ENCODE assay signal across 8 cellular contexts in genomic region chr5:53482717-53483638, GRCh38. TPM values are rescaled to one million over a fixed set of nuclear protein-coding genes. Genes with fewer than 3 reads are reported as not detected.
DNase-seq lines count a peak whose midpoint lies in the region; ATAC-seq and TF ChIP-seq lines count a peak whose summit lies in the region.

No MANE protein-coding gene starts in this region.

- H3K4me1 ChIP-seq in DOHH2 (ENCODE audit: control insufficient read depth, low read length) (peaks cover 13% of the 10 kb centered on the region), HUES48 (ENCODE audit: control insufficient read depth, insufficient read depth, low read length) (peaks cover 14% of the 10 kb centered on the region), ovary (ENCODE audit: insufficient read depth) (peaks cover 2% of the 10 kb centered on the region)

- peak overlapping the region; percentile 90 for H3K4me3 Mint-ChIP-seq in activated T-helper 17 cell treated with anti-CD3 and anti-CD28 coated beads, Interleukin-2, amount 50 U/mL, for 72 hours

- H3K27me3 ChIP-seq in DOHH2 (ENCODE audit: control insufficient read depth, low read length), result peaks cover 58% of the 10 kb centered on the region
- peaks cover 12% of the 10 kb centered on the region for H3K27me3 ChIP-seq in HUES48 (ENCODE audit: control insufficient read depth, insufficient read depth, low read length)
- H3K27me3 ChIP-seq in ovary, result no peaks in the 10 kb centered on the region

- H3K4me3 ChIP-seq in DOHH2 (ENCODE audit: low read length) (peak overlapping the region; percentile 44), HUES48 (ENCODE audit: low read depth, low read length) (peak overlapping the region; percentile 78), ovary (peak overlapping the region; percentile 52)

- no peaks in the 10 kb centered on the region for H3K79me2 ChIP-seq in DOHH2 (ENCODE audit: control insufficient read depth, low read length)

- H3K36me3 Mint-ChIP-seq in activated T-helper 17 cell treated with anti-CD3 and anti-CD28 coated beads, Interleukin-2, amount 50 U/mL, for 72 hours (ENCODE audit: low read depth), result peaks cover 7% of the 10 kb centered on the region

- TF ChIP-seq POLR2A in ovary (IDR thresholded peaks at IDR 0.05), result no peak

- H3K9ac ChIP-seq in HUES48 (ENCODE audit: low read depth, low read length), result no peak overlapping the region; the same call in 1 of the 2 replicates

- no peak overlapping the region for H3K27ac ChIP-seq in DOHH2 (ENCODE audit: low read depth, low read length)
- H3K27ac ChIP-seq in HUES48 (ENCODE audit: low read depth, low read length), result peak overlapping the region; percentile 63
- H3K27ac ChIP-seq in ovary, result no peak overlapping the region

- intact Hi-C loops in Right ventricle myocardium superior (cut with DNase I) (loop anchor here (5.0 kb wide), 1 partner anchor 389 kb away; no protein-coding TSS in a partner anchor), ovary (cut with DNase I) (loop anchor here in 3 of 4 donors (5.0 to 10.0 kb wide), 4 partner anchors 82 to 739 kb away; partner anchors contain the start of gene NDUFS4 (in 1 of the 3))

- 29 to 34% (median 32%) methylated on average over 35 of the region's 35 CpGs for WGBS in ovary, 3 donors

- peak overlapping the region; percentile 77 for H3K27ac Mint-ChIP-seq in activated T-helper 17 cell treated with anti-CD3 and anti-CD28 coated beads, Interleukin-2, amount 50 U/mL, for 72 hours

- no peaks in the 10 kb centered on the region for H3F3A ChIP-seq in DOHH2 (ENCODE audit: control insufficient read depth, insufficient read depth)

- H4K20me1 ChIP-seq in DOHH2 (ENCODE audit: control insufficient read depth, insufficient read depth, low read depth, low read length), result no peaks in the 10 kb centered on the region

- TF ChIP-seq CTCF in DOHH2 (IDR thresholded peaks at IDR 0.05; ENCODE audit: low read depth, low read length, poor library complexity, severe bottlenecking), result peak; percentile 14
- no peak for TF ChIP-seq CTCF in ovary (IDR thresholded peaks at IDR 0.05)

- H3K9me2 ChIP-seq in DOHH2 (replicated peaks; ENCODE audit: control insufficient read depth, low read length), result no peaks in the 10 kb centered on the region

- no peak for TF ChIP-seq EP300 in ovary (IDR thresholded peaks at IDR 0.05)

- ATAC-seq in activated T-helper 17 cell treated with anti-CD3 and anti-CD28 coated beads, Interleukin-2, amount 50 U/mL, for 72 hours (replicated peaks), result peak; percentile 22
- ATAC-seq in Right ventricle myocardium superior (ENCODE audit: poor library complexity) (peak; percentile 31), HG02759 (IDR thresholded peaks at IDR 0.05; ENCODE audit: unreplicated experiment) (no peak), HG03280 (IDR thresholded peaks at IDR 0.05; ENCODE audit: unreplicated experiment) (no peak)

- no peaks in the 10 kb centered on the region for H3K36me3 ChIP-seq in DOHH2 (ENCODE audit: control insufficient read depth, low read length)
- peaks cover 40% of the 10 kb centered on the region for H3K36me3 ChIP-seq in HUES48 (ENCODE audit: control insufficient read depth, insufficient read depth, low read length)
- no peaks in the 10 kb centered on the region for H3K36me3 ChIP-seq in ovary

- H3K9me3 Mint-ChIP-seq in activated T-helper 17 cell treated with anti-CD3 and anti-CD28 coated beads, Interleukin-2, amount 50 U/mL, for 72 hours, result no peaks in the 10 kb centered on the region

- peaks cover 43% of the 10 kb centered on the region for H3K27me3 Mint-ChIP-seq in activated T-helper 17 cell treated with anti-CD3 and anti-CD28 coated beads, Interleukin-2, amount 50 U/mL, for 72 hours

- peak overlapping the region; percentile 48 for H3K4me2 ChIP-seq in DOHH2 (ENCODE audit: low read length)

- peak; percentile 67 for DNase-seq in Right ventricle myocardium superior
- peak in 4 of 5 donors; percentile 32 to 45 (median 39) for DNase-seq in ovary
- no peak for DNase-seq in T1000 (lab: John Stamatoyannopoulos, UW)

- peaks cover 18% of the 10 kb centered on the region for H3K4me1 Mint-ChIP-seq in activated T-helper 17 cell treated with anti-CD3 and anti-CD28 coated beads, Interleukin-2, amount 50 U/mL, for 72 hours

- H3K9me3 ChIP-seq in DOHH2 (ENCODE audit: control insufficient read depth, insufficient read depth, low read length) (no peaks in the 10 kb centered on the region), HUES48 (ENCODE audit: control insufficient read depth, insufficient read depth, low read length) (no peaks in the 10 kb centered on the region), ovary (no peaks in the 10 kb centered on the region)

RNA-seq across cellular contexts. Expression of gene FST, which starts 2.5 kb away (rescaled TPM):
- total RNA-seq in activated T-helper 17 cell treated with anti-CD3 and anti-CD28 coated beads, Interleukin-2, amount 50 U/mL, for 72 hours, result not detected
- total RNA-seq in Right ventricle myocardium superior, result 5.8 TPM
- total RNA-seq in ovary, result 1 to 10 TPM; 1.0 to 9.8 (median 3.4) TPM
- 1 to 10 TPM; 6.7 to 9.6 TPM for polyA plus RNA-seq in ovary

Comparison
In these comparisons a context has a peak if more than half of its experiments do, and no peak if none do; other contexts are left out.
1. ATAC-seq: peak in activated T-helper 17 cell treated with anti-CD3 and anti-CD28 coated beads, Interleukin-2, amount 50 U/mL, for 72 hours (single experiment) and Right ventricle myocardium superior (single experiment); none in HG02759 (single experiment) and HG03280 (single experiment).
2. Peak in every context shown above with its lines, with median percentiles within 50 percentile points of each other: H3K4me3 ChIP-seq.